ENCODE assay signal across 24 cellular contexts in genomic region chr14:94685166-94685581, GRCh38.
DNase-seq lines count a peak whose midpoint lies in the region; ATAC-seq and TF ChIP-seq lines count a peak whose summit lies in the region.
"Had no signal": no experiment of that assay in that cellular context is flagged by ENCODE, and none has a peak within 500 bp of the region (broad histone marks: within the 10 kb centered on the region; RNA-seq: fewer than 3 reads in every experiment).

No MANE protein-coding gene starts in this region.

- intact Hi-C loops in cardiac septum (cut with DNase I) (loop anchor here (5.0 kb wide), 2 partner anchors 417 to 747 kb away; no protein-coding TSS in a partner anchor), heart left ventricle (cut with DNase I) (loop anchor here in 5 of 10 donors (5.0 to 10.0 kb wide), 6 partner anchors 67 to 747 kb away; no protein-coding TSS in a partner anchor), spleen (cut with DNase I; ENCODE audit: low total_unique reads) (loop anchor here (10.0 kb wide), 1 partner anchor 420 kb away; no protein-coding TSS in a partner anchor)

- H3K27me3 ChIP-seq in heart left ventricle = peaks cover 0 to 26% (median 3%) of the 10 kb centered on the region in 9 donors
- H3K27me3 ChIP-seq in spleen (replicated peaks in 1 of 7) = peaks cover 0 to 28% (median 5%) of the 10 kb centered on the region in 7 donors
- H3K27me3 ChIP-seq: SJCRH30, tibial nerve had no signal

- TF ChIP-seq CTCF in heart left ventricle (IDR thresholded peaks at IDR 0.05) (no peak), coronary artery (IDR thresholded peaks at IDR 0.05) (no peak), spleen (IDR thresholded peaks at IDR 0.05 in 8 of 11, conservative IDR thresholded peaks at IDR 0.05 in 3 of 11) (no peak)

- TF ChIP-seq POLR2A in heart left ventricle (IDR thresholded peaks at IDR 0.05) (no peak), spleen (IDR thresholded peaks at IDR 0.05) (no peak)

- 70 to 90% (median 72%) methylated on average over 3 to 7 of the region's 7 CpGs for WGBS in heart left ventricle, 4 donors
- WGBS in spleen, 5 donors = 82 to 86% (median 83%) methylated on average over 7 of the region's 7 CpGs

- no peak overlapping the region for H3K27ac ChIP-seq in heart left ventricle
- H3K27ac ChIP-seq in coronary artery = no peak overlapping the region
- H3K27ac ChIP-seq in spleen = no peak overlapping the region
- H3K27ac ChIP-seq: parathyroid adenoma, SJCRH30, tibial nerve had no signal

- no peaks in the 10 kb centered on the region for H3K36me3 ChIP-seq in heart left ventricle
- H3K36me3 ChIP-seq in spleen = no peaks in the 10 kb centered on the region
- H3K36me3 ChIP-seq: SJCRH30, tibial nerve had no signal

- H3K4me1 ChIP-seq in heart left ventricle (peaks cover 0 to 8% (median 0%) of the 10 kb centered on the region in 12 donors), spleen (peaks cover 0 to 11% (median 8%) of the 10 kb centered on the region in 6 donors)
- H3K4me1 ChIP-seq: parathyroid adenoma, SJCRH30 had no signal

- H3K9me3 ChIP-seq in heart left ventricle (no peaks in the 10 kb centered on the region), spleen (no peaks in the 10 kb centered on the region)
- H3K9me3 ChIP-seq: SJCRH30, tibial nerve had no signal

- peak; percentile 44 for DNase-seq in cardiac septum (ENCODE audit: low spot score)
- no peak for DNase-seq in heart left ventricle
- DNase-seq in NCI-H2171 (lab: John Stamatoyannopoulos, UW) = peak; percentile 20
- DNase-seq in coronary artery (ENCODE audit: low spot score) = peak; percentile 49
- peak; percentile 71 for DNase-seq in spleen
- DNase-seq in NCI-H1092 treated with DMSO at 0.1 percent for 48 hours (lab: John Stamatoyannopoulos, UW) = no peak
- DNase-seq in hippocampal formation (lab: John Stamatoyannopoulos, UW) = no peak
- DNase-seq: activated CD8-positive, alpha-beta T cell treated with anti-CD3 and anti-CD28 coated beads, Interleukin-2, amount 10 ng/mL, durations not matched to agents 7 days and 5 days; activated T-cell treated with anti-CD3 and anti-CD28 coated beads, Interleukin-2, amount 50 U/mL, for 24 hours; CD8-positive, alpha-beta T cell; hypothalamus; Kasumi-1; kidney; mammary epithelial cell; NCI-H1417; NCI-H345; SJCRH30; stimulated activated CD4-positive, alpha-beta T cell treated with anti-CD3 and anti-CD28 coated beads, Interleukin-1b, Interleukin-23, amount 100 ng/mL, for 48 hours; stimulated activated naive CD8-positive, alpha-beta T cell treated with anti-CD3 and anti-CD28 coated beads, Interleukin-15, Interleukin-2, amounts not matched to agents 100 U/mL and 50 U/mL, for 24 hours; T-helper 2 cell had no signal

- no peak overlapping the region for H3K4me3 ChIP-seq in heart left ventricle
- no peak overlapping the region for H3K4me3 ChIP-seq in coronary artery
- no peak overlapping the region for H3K4me3 ChIP-seq in spleen
- H3K4me3 ChIP-seq: SJCRH30, tibial nerve had no signal

- no peak for ATAC-seq in heart left ventricle
- no peak for ATAC-seq in HG03565 (IDR thresholded peaks at IDR 0.05; ENCODE audit: unreplicated experiment)
- ATAC-seq: activated CD8-positive, alpha-beta T cell treated with anti-CD3 and anti-CD28 coated beads, Interleukin-2, amount 10 ng/mL, durations not matched to agents 7 days and 5 days; activated naive CD4-positive, alpha-beta T cell treated with anti-CD3 and anti-CD28 coated beads, Interleukin-2, amount 50 U/mL, for 72 hours; CD8-positive, alpha-beta T cell; stimulated activated naive CD8-positive, alpha-beta T cell treated with anti-CD3 and anti-CD28 coated beads, Interleukin-15, Interleukin-2, amounts not matched to agents 100 U/mL and 50 U/mL, for 24 hours had no signal

Comparison
In these comparisons a context has a peak if more than half of its experiments do, and no peak if none do; other contexts are left out.
1. DNase-seq: peak in cardiac septum (single experiment), NCI-H2171 (single experiment), coronary artery (single experiment) and spleen (single experiment); none in heart left ventricle (0 of 5), NCI-H1092 treated with DMSO at 0.1 percent for 48 hours (single experiment) and hippocampal formation (0 of 2).